Comparison of ENCODE assay signal across 17 cellular contexts in genomic region chr21:34813266-34813886, GRCh38.
DNase-seq lines count a peak whose midpoint lies in the region; ATAC-seq, FAIRE-seq and TF ChIP-seq lines count a peak whose summit lies in the region.
"Had no signal": no experiment of that assay in that cellular context is flagged by ENCODE, and none has a peak within 500 bp of the region (broad histone marks: within the 10 kb centered on the region; RNA-seq: fewer than 3 reads in every experiment).

No MANE protein-coding gene starts in this region.

- in situ Hi-C loops in astrocyte of the spinal cord (cut with HindIII; ENCODE audit: low sequenced_read_pairs) (no loop called here), ACHN (cut with HindIII; ENCODE audit: low pct_ligation_motif_present, low pct_unique_long_range_greater_than_20kb, low sequenced_read_pairs) (no loop called here)

- DNase-seq in AG04450 (ENCODE audit: low read depth, low spot score) (peak; percentile 48), HS-5 (ENCODE audit: low read depth) (peak; percentile 89), astrocyte of the spinal cord (ENCODE audit: low read depth, low spot score) (peak; percentile 79), keratinocyte (ENCODE audit: low read depth, low spot score) (peak; percentile 96), ACHN (no peak), endothelial cell (ENCODE audit: low spot score) (no peak)
- no peak for DNase-seq in naive thymus-derived CD8-positive, alpha-beta T cell
- DNase-seq in stimulated activated CD4-positive, alpha-beta T cell treated with anti-CD3 and anti-CD28 coated beads, Interleukin-2, amount 100 ng/mL, for 48 hours, result no peak
- DNase-seq: activated effector memory CD4-positive, alpha-beta T cell treated with anti-CD3 and anti-CD28 coated beads, Interleukin-2, amount 50 U/mL, for 16 hours; cortex of kidney; H7; hypothalamus; lower lobe of right lung; NCI-H2171 had no signal

- no peaks in the 10 kb centered on the region for H3K9me3 Mint-ChIP-seq in naive thymus-derived CD8-positive, alpha-beta T cell
- H3K9me3 Mint-ChIP-seq in endothelial cell (ENCODE audit: unreplicated experiment), result no peaks in the 10 kb centered on the region

- H3K9me3 ChIP-seq in AG04450 (ENCODE audit: control insufficient read depth, insufficient read depth, low read length) (no peaks in the 10 kb centered on the region), keratinocyte (ENCODE audit: control insufficient read depth, low read depth, low read length) (no peaks in the 10 kb centered on the region)
- H3K9me3 ChIP-seq: lower lobe of right lung had no signal

- CTCF ChIA-PET in AG04450 (lab: Charles Lee), result interaction anchor here (3.5 kb wide), 1 partner anchor 68 kb away, joined by 14 read pairs; no protein-coding TSS in a partner anchor

- peak overlapping the region; percentile 78 for H3K9ac ChIP-seq in keratinocyte (ENCODE audit: control insufficient read depth, extremely low read depth, insufficient read depth, low read length)
- H3K9ac ChIP-seq: KMS-11 had no signal

- no peak overlapping the region for H2AFZ ChIP-seq in keratinocyte (ENCODE audit: control insufficient read depth, low read length)

- POLR2A ChIA-PET in AG04450 (lab: Yijun Ruan, JAX), result interaction anchor here (0.7 to 2.2 kb wide), 4 partner anchors 18 to 74 kb away, joined by 3 to 8 read pairs (median 3); no protein-coding TSS in a partner anchor
- POLR2A ChIA-PET in naive thymus-derived CD8-positive, alpha-beta T cell (lab: Charles Lee), result no interaction called here

- H3K4me3 ChIP-seq in AG04450 (ENCODE audit: low read depth, low read length) (no peak overlapping the region), astrocyte of the spinal cord (ENCODE audit: low read depth, low read length) (no peak overlapping the region), keratinocyte (ENCODE audit: control insufficient read depth in 2 of 3, extremely low read depth in 1 of 3, insufficient read depth in 2 of 3, low read depth in 1 of 3, low read length in 3 of 3) (peak overlapping the region in 2 of 3 experiments; percentile 29 to 32)
- H3K4me3 ChIP-seq: lower lobe of right lung had no signal

- peak overlapping the region in 1 of 10 donors; percentile 3 for H3K4me3 Mint-ChIP-seq in naive thymus-derived CD8-positive, alpha-beta T cell
- H3K4me3 Mint-ChIP-seq in endothelial cell (ENCODE audit: unreplicated experiment), result no peak overlapping the region

- ATAC-seq in naive thymus-derived CD8-positive, alpha-beta T cell, result no peak
- ATAC-seq: activated CD4-positive, CD25-positive, alpha-beta regulatory T cell treated with anti-CD3 and anti-CD28 coated beads, Interleukin-2, amount 50 U/mL, for 24 hours had no signal

- peaks cover 41 to 78% (median 70%) of the 10 kb centered on the region in 4 donors for H3K4me1 Mint-ChIP-seq in naive thymus-derived CD8-positive, alpha-beta T cell
- peaks cover 40% of the 10 kb centered on the region for H3K4me1 Mint-ChIP-seq in endothelial cell (ENCODE audit: unreplicated experiment)

- H3K27ac ChIP-seq in AG04450 (ENCODE audit: low read depth, low read length) (peak overlapping the region; percentile 99), keratinocyte (ENCODE audit: control insufficient read depth, insufficient read depth, low read length) (peak overlapping the region; percentile 99)
- H3K27ac ChIP-seq: C4-2B, KMS-11, lower lobe of right lung had no signal

- peaks cover 25 to 73% of the 10 kb centered on the region in 2 experiments for H3K36me3 ChIP-seq in keratinocyte (ENCODE audit: control insufficient read depth in 2 of 2, extremely low read depth in 1 of 2, insufficient read depth in 2 of 2, low read length in 2 of 2)

- FAIRE-seq in keratinocyte (lab: Jason Lieb, UNC), result peak; percentile 92

- dilution Hi-C loops in keratinocyte (cut with MboI; ENCODE audit: extremely low pct_ligation_motif_present, low sequenced_read_pairs), result no loop called here

- H3K27ac Mint-ChIP-seq in naive thymus-derived CD8-positive, alpha-beta T cell, result peak overlapping the region in 3 of 10 donors; percentile 16 to 76 (median 65)
- no peak overlapping the region for H3K27ac Mint-ChIP-seq in endothelial cell (ENCODE audit: unreplicated experiment)

- H3K27me3 ChIP-seq in AG04450 (ENCODE audit: control insufficient read depth, insufficient read depth, low read length) (no peaks in the 10 kb centered on the region), keratinocyte (ENCODE audit: control insufficient read depth, extremely low read depth, insufficient read depth, low read length) (no peaks in the 10 kb centered on the region)

- H3K9me1 ChIP-seq in keratinocyte (ENCODE audit: control insufficient read depth, extremely low read depth, insufficient read depth, low read length), result peaks cover 8% of the 10 kb centered on the region

- H3K27me3 Mint-ChIP-seq in naive thymus-derived CD8-positive, alpha-beta T cell, result no peaks in the 10 kb centered on the region
- peaks cover 5% of the 10 kb centered on the region for H3K27me3 Mint-ChIP-seq in endothelial cell (ENCODE audit: unreplicated experiment)

- H4K20me1 ChIP-seq in keratinocyte (ENCODE audit: control insufficient read depth, extremely low read depth, insufficient read depth, low read length), result no peaks in the 10 kb centered on the region

- no peak for TF ChIP-seq CTCF in AG04450 (IDR thresholded peaks at IDR 0.05; ENCODE audit: low read depth, low read length)
- TF ChIP-seq CTCF in astrocyte of the spinal cord (IDR thresholded peaks at IDR 0.05; ENCODE audit: low read depth, low read length), result no peak
- no peak for TF ChIP-seq CTCF in keratinocyte (optimal IDR thresholded peaks at IDR 0.05 in 1 of 3, IDR thresholded peaks at IDR 0.05 in 1 of 3, conservative IDR thresholded peaks at IDR 0.05 in 1 of 3; ENCODE audit: extremely low read depth in 1 of 3, insufficient read depth in 2 of 3, low read length in 3 of 3)
- no peak for TF ChIP-seq CTCF in endothelial cell (IDR thresholded peaks at IDR 0.05; ENCODE audit: unreplicated experiment)

- H3K36me3 Mint-ChIP-seq in naive thymus-derived CD8-positive, alpha-beta T cell, result peaks cover 0 to 66% (median 19%) of the 10 kb centered on the region in 3 donors
- peaks cover 18% of the 10 kb centered on the region for H3K36me3 Mint-ChIP-seq in endothelial cell (ENCODE audit: low read depth, unreplicated experiment)

- peak overlapping the region; percentile 63 for H3K4me2 ChIP-seq in keratinocyte (ENCODE audit: control insufficient read depth, extremely low read depth, insufficient read depth, low read depth, low read length)
- H3K4me2 ChIP-seq: KMS-11 had no signal

- peaks cover 100% of the 10 kb centered on the region for H3K4me1 ChIP-seq in keratinocyte (ENCODE audit: control insufficient read depth, extremely low read depth, insufficient read depth, low read length)

- peaks cover 25% of the 10 kb centered on the region for H3K79me2 ChIP-seq in keratinocyte (ENCODE audit: control insufficient read depth, insufficient read depth, low read length)

Comparison
In these comparisons a context has a peak if more than half of its experiments do, and no peak if none do; other contexts are left out.
1. DNase-seq: peak in AG04450 (single experiment), HS-5 (single experiment), astrocyte of the spinal cord (single experiment) and keratinocyte (single experiment); none in ACHN (single experiment), naive thymus-derived CD8-positive, alpha-beta T cell (0 of 10), stimulated activated CD4-positive, alpha-beta T cell treated with anti-CD3 and anti-CD28 coated beads, Interleukin-2, amount 100 ng/mL, for 48 hours (0 of 2) and endothelial cell (single experiment).
2. H3K4me3 ChIP-seq: peak in keratinocyte (2 of 3); none in AG04450 (single experiment) and astrocyte of the spinal cord (single experiment).